8 cellular contexts compared by ENCODE assay signal in genomic region chr2:152407204-152407721, GRCh38.
DNase-seq lines count a peak whose midpoint lies in the region; ATAC-seq and TF ChIP-seq lines count a peak whose summit lies in the region.

No MANE protein-coding gene starts in this region.

- H3K4me3 ChIP-seq in colonic mucosa (no peak overlapping the region), lower lobe of right lung (peak overlapping the region; percentile 24), transverse colon (peak overlapping the region in 2 of 4 donors; percentile 5 to 27)

- H3K36me3 ChIP-seq in colonic mucosa: no peaks in the 10 kb centered on the region
- H3K36me3 ChIP-seq in lower lobe of right lung: no peaks in the 10 kb centered on the region
- no peaks in the 10 kb centered on the region for H3K36me3 ChIP-seq in transverse colon

- no peak for TF ChIP-seq POLR2A in transverse colon (IDR thresholded peaks at IDR 0.05)

- H3K27me3 ChIP-seq in colonic mucosa (no peaks in the 10 kb centered on the region), lower lobe of right lung (ENCODE audit: low read depth) (no peaks in the 10 kb centered on the region), transverse colon (no peaks in the 10 kb centered on the region)

- no peak for DNase-seq in activated CD4-positive, CD25-positive, alpha-beta regulatory T cell treated with anti-CD3 and anti-CD28 coated beads, Interleukin-2, amount 50 U/mL, for 72 hours
- DNase-seq in HEK293T (ENCODE audit: extremely low spot score) (peak; percentile 60), NCI-H2227 treated with DMSO at 0.1 percent for 48 hours (lab: John Stamatoyannopoulos, UW) (peak; percentile 30), colonic mucosa (peak; percentile 63), lower lobe of right lung (no peak), transverse colon (peak; percentile 38), 8988T (no peak)

- TF ChIP-seq CTCF in colonic mucosa (IDR thresholded peaks at IDR 0.05) (no peak), lower lobe of right lung (IDR thresholded peaks at IDR 0.05) (no peak), transverse colon (IDR thresholded peaks at IDR 0.05) (no peak)

- H3K9ac ChIP-seq in colonic mucosa (ENCODE audit: low read depth in 2 of 2, low read length in 2 of 2): peak overlapping the region in 1 of 2 donors; percentile 53

- TF ChIP-seq EP300 in transverse colon (IDR thresholded peaks at IDR 0.05; ENCODE audit: low read depth): no peak

- H3K9me3 ChIP-seq in colonic mucosa: no peaks in the 10 kb centered on the region
- H3K9me3 ChIP-seq in lower lobe of right lung: no peaks in the 10 kb centered on the region
- no peaks in the 10 kb centered on the region for H3K9me3 ChIP-seq in transverse colon

- 22% methylated on average over 8 of the region's 8 CpGs; no CpG with 5 or more reads in 1 of the 2 donors for WGBS in transverse colon (ENCODE audit: low coverage in 1 of 2), 2 donors

- H3K27ac ChIP-seq in colonic mucosa: no peak overlapping the region
- peak overlapping the region; percentile 46 for H3K27ac ChIP-seq in lower lobe of right lung
- H3K27ac ChIP-seq in transverse colon: peak overlapping the region; percentile 18 to 60 (median 40)

- POLR2A ChIA-PET in HEK293T (lab: Yijun Ruan, JAX): interaction anchor here (1.0 to 1.9 kb wide), 2 partner anchors 9 to 72 kb away, joined by 3 to 6 read pairs; partner anchors contain the start of gene FMNL2

- CTCF ChIA-PET in HEK293T (lab: Yijun Ruan, JAX): no interaction called here

- intact Hi-C loops in colonic mucosa (cut with DNase I): no loop called here
- intact Hi-C loops in lower lobe of right lung (cut with DNase I): no loop called here
- intact Hi-C loops in transverse colon (cut with DNase I; ENCODE audit: low total_unique reads): no loop called here

- in situ Hi-C loops in transverse colon (cut with MboI; ENCODE audit: low pct_ligation_motif_present in 1 of 4, low pct_unique_long_range_greater_than_20kb in 1 of 4, low sequenced_read_pairs in 3 of 4): no loop called here

- peaks cover 7% of the 10 kb centered on the region for H3K4me1 ChIP-seq in colonic mucosa
- peaks cover 79% of the 10 kb centered on the region for H3K4me1 ChIP-seq in lower lobe of right lung
- H3K4me1 ChIP-seq in transverse colon: peaks cover 8 to 57% (median 13%) of the 10 kb centered on the region in 4 donors

- ATAC-seq in activated CD4-positive, CD25-positive, alpha-beta regulatory T cell treated with anti-CD3 and anti-CD28 coated beads, Interleukin-2, amount 50 U/mL, for 24 hours: peak; percentile 51 to 58
- peak; percentile 62 to 76 for ATAC-seq in lower lobe of right lung

TF ChIP-seq in HEK293T, 16 proteins besides CTCF, POLR2A, EP300 and RAD21:
- TF ChIP-seq FOXA1 (IDR thresholded peaks at IDR 0.05) (no peak), NFRKB (IDR thresholded peaks at IDR 0.05) (no peak), ZNF384 (IDR thresholded peaks at IDR 0.05) (no peak), CTBP1 (IDR thresholded peaks at IDR 0.05; ENCODE audit: borderline replicate concordance) (no peak), BHLHE40 (IDR thresholded peaks at IDR 0.05; ENCODE audit: borderline replicate concordance) (no peak), L3MBTL2 (conservative IDR thresholded peaks at IDR 0.05) (no peak)
TF ChIP-seq in HEK293T: peak in this region for 0.

Comparison
In these comparisons a context has a peak if more than half of its experiments do, and no peak if none do; other contexts are left out.
1. DNase-seq: peak in HEK293T (single experiment), NCI-H2227 treated with DMSO at 0.1 percent for 48 hours (single experiment), colonic mucosa (single experiment) and transverse colon (single experiment); none in activated CD4-positive, CD25-positive, alpha-beta regulatory T cell treated with anti-CD3 and anti-CD28 coated beads, Interleukin-2, amount 50 U/mL, for 72 hours (single experiment), lower lobe of right lung (single experiment) and 8988T (single experiment).